21 cellular contexts compared by ENCODE assay signal in genomic region chr2:42908538-42909200, GRCh38.
DNase-seq lines count a peak whose midpoint lies in the region; ATAC-seq, FAIRE-seq and TF ChIP-seq lines count a peak whose summit lies in the region.
"Had no signal": no experiment of that assay in that cellular context is flagged by ENCODE, and none has a peak within 500 bp of the region (broad histone marks: within the 10 kb centered on the region; RNA-seq: fewer than 3 reads in every experiment).

No MANE protein-coding gene starts in this region.

- H3K14ac ChIP-seq in mesenchymal stem cell (ENCODE audit: low read length in 2 of 2): no peak overlapping the region

- H3K27me3 ChIP-seq in GM12878 (replicated peaks in 1 of 2; ENCODE audit: control insufficient read depth in 2 of 2, insufficient read depth in 2 of 2, low read length in 1 of 2): no peaks in the 10 kb centered on the region
- peaks cover 0 to 11% of the 10 kb centered on the region in 2 experiments for H3K27me3 ChIP-seq in mesenchymal stem cell (ENCODE audit: control insufficient read depth in 1 of 2, insufficient read depth in 1 of 2, low read length in 2 of 2)
- H3K27me3 ChIP-seq in subcutaneous abdominal adipose tissue (ENCODE audit: control insufficient read depth in 5 of 5, insufficient read depth in 4 of 5, low read length in 5 of 5): peaks cover 0 to 3% (median 0%) of the 10 kb centered on the region in 5 donors

- H3K27ac ChIP-seq in GM12878 (ENCODE audit: control insufficient read depth, insufficient read depth) (peak overlapping the region; percentile 29; the same call in 1 of the 2 replicates), mesenchymal stem cell (ENCODE audit: low read length, poor library complexity, severe bottlenecking) (no peak overlapping the region), subcutaneous abdominal adipose tissue (ENCODE audit: low read depth, low read length) (peak overlapping the region; percentile 92)

- H2BK15ac ChIP-seq in mesenchymal stem cell (ENCODE audit: low read depth, poor library complexity, severe bottlenecking): no peak overlapping the region

- H3K4me3 Mint-ChIP-seq in HFFc6 (peak overlapping the region; percentile 38; the same call in 1 of the 2 replicates), glutamatergic neuron (ENCODE audit: unreplicated experiment) (no peak overlapping the region)
- H3K4me3 Mint-ChIP-seq: activated CD4-positive, alpha-beta memory T cell treated with anti-CD3 and anti-CD28 coated beads, Interleukin-2, amount 10 ng/mL, durations not matched to agents 7 days and 5 days; activated naive CD8-positive, alpha-beta T cell; B cell had no signal

- RAD21 ChIA-PET in GM12878 (lab: Charles Lee; ENCODE audit: unreplicated experiment): interaction anchor here (1.9 kb wide), 1 partner anchor 49 kb away, joined by 5 read pairs; no protein-coding TSS in a partner anchor

- TF ChIP-seq RAD21 in GM12878 (IDR thresholded peaks at IDR 0.05; ENCODE audit: insufficient read depth, low read depth, low read length): no peak

- CTCF ChIA-PET in GM12878 (lab: Yijun Ruan, JAX): interaction anchor here (0.6 to 2.1 kb wide), 7 partner anchors 12 to 81 kb away, joined by 3 to 4 read pairs (median 3); no protein-coding TSS in a partner anchor

- DNase-seq in HFFc6: no peak
- DNase-seq in GM12878 (ENCODE audit: low read depth, low spot score): no peak
- DNase-seq in mesenchymal stem cell: peak; percentile 51
- DNase-seq in UCSD-AML1 (lab: John Stamatoyannopoulos, UW; ENCODE audit: unreplicated experiment): no peak
- DNase-seq in glutamatergic neuron: no peak
- DNase-seq: activated CD4-positive, alpha-beta memory T cell treated with anti-CD3 and anti-CD28 coated beads, Interleukin-2, amount 10 ng/mL, durations not matched to agents 7 days and 5 days; activated T-cell treated with anti-CD3 and anti-CD28 coated beads, Interleukin-2, amount 50 U/mL, for 1 hour; caudate nucleus; effector CD4-positive, alpha-beta T cell; KG1; NCI-H2081; NCI-H446 treated with DMSO at 0.1 percent for 48 hours; stimulated activated naive CD8-positive, alpha-beta T cell treated with anti-CD3 and anti-CD28 coated beads, Interleukin-15, Interleukin-2, amounts not matched to agents 100 U/mL and 50 U/mL, for 24 hours; WERI-Rb-1 had no signal

- no peak overlapping the region for H3K27ac Mint-ChIP-seq in HFFc6
- H3K27ac Mint-ChIP-seq in glutamatergic neuron (ENCODE audit: unreplicated experiment): no peak overlapping the region
- H3K27ac Mint-ChIP-seq: activated CD4-positive, alpha-beta memory T cell treated with anti-CD3 and anti-CD28 coated beads, Interleukin-2, amount 10 ng/mL, durations not matched to agents 7 days and 5 days; activated naive CD8-positive, alpha-beta T cell; B cell had no signal

- H3K4me1 Mint-ChIP-seq in HFFc6 (ENCODE audit: low read depth) (peaks cover 49% of the 10 kb centered on the region), glutamatergic neuron (ENCODE audit: low read depth, unreplicated experiment) (peaks cover 26% of the 10 kb centered on the region)

- H3K36me3 Mint-ChIP-seq in HFFc6 (ENCODE audit: low read depth) (no peaks in the 10 kb centered on the region), glutamatergic neuron (ENCODE audit: unreplicated experiment) (no peaks in the 10 kb centered on the region)
- H3K36me3 Mint-ChIP-seq: activated naive CD8-positive, alpha-beta T cell had no signal

- TF ChIP-seq POLR2A in GM12878 (IDR thresholded peaks at IDR 0.05; ENCODE audit: low read depth, low read length): no peak

- no peaks in the 10 kb centered on the region for H4K20me1 ChIP-seq in GM12878 (ENCODE audit: control insufficient read depth, insufficient read depth)

- H3K4me2 ChIP-seq in GM12878 (ENCODE audit: control insufficient read depth, insufficient read depth): peak overlapping the region; percentile 87
- no peak overlapping the region for H3K4me2 ChIP-seq in mesenchymal stem cell (ENCODE audit: low read length, poor library complexity, severe bottlenecking)

- H2AFZ ChIP-seq in GM12878 (ENCODE audit: control insufficient read depth, low read depth, low read length) (peak overlapping the region; percentile 59), mesenchymal stem cell (ENCODE audit: low read depth, low read length) (no peak overlapping the region)

- no peak overlapping the region for H4K8ac ChIP-seq in mesenchymal stem cell (ENCODE audit: low read length)

- H2BK120ac ChIP-seq in mesenchymal stem cell (ENCODE audit: low read depth, low read length): no peak overlapping the region

- H3K9ac ChIP-seq in GM12878 (ENCODE audit: control insufficient read depth, insufficient read depth, low read length): 0 out of 2 replicates have a peak overlapping the region, but pooled peaks have one; percentile 4
- no peak overlapping the region for H3K9ac ChIP-seq in mesenchymal stem cell (ENCODE audit: low read length)
- H3K9ac ChIP-seq in subcutaneous abdominal adipose tissue (ENCODE audit: low read length in 5 of 5): no peak overlapping the region

- peak overlapping the region; percentile 15 for H4K91ac ChIP-seq in mesenchymal stem cell (ENCODE audit: low read length)

- H3K23ac ChIP-seq in mesenchymal stem cell (ENCODE audit: low read length in 2 of 2): no peak overlapping the region

- 7% methylated on average over 6 of the region's 6 CpGs for WGBS in GM12878 (ENCODE audit: insufficient coverage, insufficient replicate concordance, low lambda C conversion rate, missing lambda C conversion rate)
- 73% methylated on average over 3 of the region's 6 CpGs for WGBS in mesenchymal stem cell

- no peaks in the 10 kb centered on the region for H3K36me3 ChIP-seq in GM12878 (ENCODE audit: control insufficient read depth in 2 of 2, insufficient read depth in 2 of 2, low read length in 1 of 2)
- H3K36me3 ChIP-seq in mesenchymal stem cell (ENCODE audit: control insufficient read depth in 1 of 2, insufficient read depth in 2 of 2, low read depth in 1 of 2, low read length in 2 of 2): no peaks in the 10 kb centered on the region
- no peaks in the 10 kb centered on the region for H3K36me3 ChIP-seq in subcutaneous abdominal adipose tissue (ENCODE audit: control insufficient read depth in 5 of 5, insufficient read depth in 5 of 5, low read length in 5 of 5)
- H3K36me3 ChIP-seq: WERI-Rb-1 had no signal

- no peaks in the 10 kb centered on the region for H3K79me1 ChIP-seq in mesenchymal stem cell (replicated peaks; ENCODE audit: low read length, poor library complexity, severe bottlenecking)

- H2BK12ac ChIP-seq in mesenchymal stem cell (ENCODE audit: low read length in 2 of 2): peak overlapping the region in 1 of 2 experiments; percentile 57

- H2AK5ac ChIP-seq in mesenchymal stem cell (ENCODE audit: low read length, severe bottlenecking): peak overlapping the region; percentile 51

- peaks cover 2% of the 10 kb centered on the region; the same call in 1 of the 2 replicates for H3K27me3 Mint-ChIP-seq in HFFc6 (ENCODE audit: insufficient read depth)
- peaks cover 2% of the 10 kb centered on the region for H3K27me3 Mint-ChIP-seq in glutamatergic neuron (ENCODE audit: unreplicated experiment)
- H3K27me3 Mint-ChIP-seq: activated naive CD8-positive, alpha-beta T cell had no signal

- no peaks in the 10 kb centered on the region for H3K9me3 ChIP-seq in GM12878 (replicated peaks; ENCODE audit: control insufficient read depth, insufficient read depth, low read length)
- H3K9me3 ChIP-seq in mesenchymal stem cell (ENCODE audit: control insufficient read depth, low read length): no peaks in the 10 kb centered on the region
- H3K9me3 ChIP-seq in subcutaneous abdominal adipose tissue (ENCODE audit: control insufficient read depth in 5 of 5, low read length in 5 of 5): no peaks in the 10 kb centered on the region

- H3K18ac ChIP-seq in mesenchymal stem cell (ENCODE audit: low read depth in 1 of 2, low read length in 2 of 2): peak overlapping the region in 1 of 2 experiments; percentile 25

- FAIRE-seq in GM12878 (lab: Jason Lieb, UNC): peak; percentile 79
- FAIRE-seq: GM12891 had no signal

- H2BK5ac ChIP-seq in mesenchymal stem cell (ENCODE audit: low read depth, low read length, poor library complexity, severe bottlenecking): no peak overlapping the region

- intact Hi-C loops in GM12878 (cut with micrococcal nuclease; ENCODE audit: unreplicated experiment): no loop called here

- H3K9me3 Mint-ChIP-seq in HFFc6: no peaks in the 10 kb centered on the region
- H3K9me3 Mint-ChIP-seq in glutamatergic neuron (ENCODE audit: unreplicated experiment): no peaks in the 10 kb centered on the region
- H3K9me3 Mint-ChIP-seq: activated CD4-positive, alpha-beta memory T cell treated with anti-CD3 and anti-CD28 coated beads, Interleukin-2, amount 10 ng/mL, durations not matched to agents 7 days and 5 days had no signal

- no peak for ATAC-seq in GM12878
- ATAC-seq in HG03460 (IDR thresholded peaks at IDR 0.05; ENCODE audit: unreplicated experiment): no peak
- ATAC-seq in GM21526 (IDR thresholded peaks at IDR 0.05; ENCODE audit: low FRiP score, unreplicated experiment): no peak
- ATAC-seq: esophagus mucosa; stimulated activated naive CD8-positive, alpha-beta T cell treated with anti-CD3 and anti-CD28 coated beads, Interleukin-15, Interleukin-2, amounts not matched to agents 100 U/mL and 50 U/mL, for 24 hours had no signal

- H3K4me1 ChIP-seq in GM12878 (ENCODE audit: control insufficient read depth, insufficient read depth, low read length): peaks cover 32% of the 10 kb centered on the region
- H3K4me1 ChIP-seq in mesenchymal stem cell (ENCODE audit: control insufficient read depth, insufficient read depth, low read depth, low read length): peaks cover 33% of the 10 kb centered on the region
- H3K4me1 ChIP-seq in subcutaneous abdominal adipose tissue (ENCODE audit: control insufficient read depth in 5 of 5, insufficient read depth in 5 of 5, low read length in 5 of 5): peaks cover 27 to 62% (median 59%) of the 10 kb centered on the region in 5 donors

- SMC1A ChIA-PET in GM12878 (lab: Charles Lee; ENCODE audit: uncharacterized antibody, unreplicated experiment): interaction anchor here (1.1 to 1.5 kb wide), 4 partner anchors 9 to 78 kb away, joined by 3 to 7 read pairs (median 4); no protein-coding TSS in a partner anchor

- in situ Hi-C loops in GM12878 (cut with MboI): no loop called here

- POLR2A ChIA-PET in GM12878 (lab: Charles Lee): interaction anchor here (0.6 kb wide), 1 partner anchor 1836 kb away, joined by 3 read pairs; no protein-coding TSS in a partner anchor

- H3K4me3 ChIP-seq in GM12878: peak overlapping the region; percentile 41; the same call in 1 of the 2 replicates
- H3K4me3 ChIP-seq in mesenchymal stem cell (ENCODE audit: insufficient read depth in 1 of 2, low read depth in 1 of 2, low read length in 2 of 2): no peak overlapping the region
- H3K4me3 ChIP-seq in subcutaneous abdominal adipose tissue (ENCODE audit: low read depth in 1 of 5, low read length in 5 of 5): no peak overlapping the region

- no peaks in the 10 kb centered on the region for H3K79me2 ChIP-seq in GM12878 (ENCODE audit: control insufficient read depth, insufficient read depth, low read length)

- peak overlapping the region in 1 of 2 experiments; percentile 51 for H3K4ac ChIP-seq in mesenchymal stem cell (ENCODE audit: low read depth in 1 of 2, low read length in 2 of 2)

- no TSS peak for BruUV-seq in GM12878 (replicated peaks; lab: Mats Ljungman, UMichigan)

- no peak for TF ChIP-seq EP300 in GM12878 (IDR thresholded peaks at IDR 0.05; ENCODE audit: borderline replicate concordance in 1 of 2, control insufficient read depth in 1 of 2, low read depth in 2 of 2, low read length in 2 of 2)

- TF ChIP-seq CTCF in HFFc6 (IDR thresholded peaks at IDR 0.05) (no peak), GM12878 (IDR thresholded peaks at IDR 0.05 in 2 of 3, conservative IDR thresholded peaks at IDR 0.05 in 1 of 3; ENCODE audit: control insufficient read depth in 2 of 3, extremely low read depth in 1 of 3, insufficient read depth in 1 of 3, low read depth in 3 of 3, low read length in 3 of 3) (no peak), glutamatergic neuron (IDR thresholded peaks at IDR 0.05; ENCODE audit: partially characterized antibody, unreplicated experiment) (no peak)
